Comparison of ENCODE assay signal across 8 cellular contexts in the genomic region with DNA sequence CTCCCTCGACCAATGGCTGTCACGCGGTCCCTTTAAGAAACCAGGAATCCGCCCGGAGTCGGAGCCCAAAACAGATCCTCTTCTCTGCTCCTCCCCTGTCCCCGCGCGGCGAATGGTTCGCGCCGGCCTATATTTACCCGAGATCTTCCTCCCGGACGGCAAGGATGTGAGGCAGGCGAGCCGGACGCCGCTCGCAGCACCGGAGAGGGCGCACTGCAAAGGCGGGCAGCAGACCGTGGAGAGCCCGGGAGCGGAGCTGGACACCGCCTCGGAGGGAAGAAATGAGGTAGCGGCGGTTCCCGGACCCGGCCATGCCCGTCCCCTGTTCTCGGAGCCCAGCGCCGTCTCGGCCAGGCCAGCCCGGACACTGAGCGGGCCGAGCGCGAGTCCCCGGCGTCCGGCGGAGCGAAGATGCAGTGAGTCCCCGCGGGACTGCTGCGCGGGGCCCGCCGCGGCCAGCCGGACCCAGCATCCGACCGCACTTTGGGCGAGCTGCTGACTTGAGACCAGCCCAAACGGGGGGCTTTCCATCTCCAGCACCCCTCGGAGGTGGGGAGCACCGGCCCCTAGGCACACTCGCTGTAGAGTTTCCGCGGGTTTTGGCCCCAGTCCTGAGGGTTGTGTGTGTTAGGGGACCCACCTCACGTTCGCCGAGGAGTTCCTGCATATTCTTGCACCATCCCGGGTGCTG. TPM values are rescaled to one million over a fixed set of nuclear protein-coding genes. Genes with fewer than 3 reads are reported as not detected.
DNase-seq lines count a peak whose midpoint lies in the region; ATAC-seq and FAIRE-seq lines count a peak whose summit lies in the region.

A gene with protein sequence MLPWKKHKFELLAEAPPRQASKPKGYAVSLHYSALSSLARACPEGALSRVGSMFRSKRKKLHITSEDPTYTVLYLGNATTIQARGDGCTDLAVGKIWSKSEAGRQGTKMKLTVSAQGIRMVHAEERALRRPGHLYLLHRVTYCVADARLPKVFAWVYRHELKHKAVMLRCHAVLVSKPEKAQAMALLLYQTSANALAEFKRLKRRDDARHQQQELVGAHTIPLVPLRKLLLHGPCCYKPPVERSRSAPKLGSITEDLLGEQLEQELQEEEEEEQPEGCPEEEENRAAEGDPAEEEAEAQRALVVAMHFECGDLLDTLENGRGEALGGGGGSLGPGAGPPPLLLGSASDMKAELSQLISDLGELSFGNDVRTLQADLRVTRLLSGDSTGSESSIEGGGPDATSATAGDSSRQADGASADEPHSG (plus strand): TSS at position 161 of the 691 bp plus-strand sequence. CDS start 944 bp downstream, outside the sequence.

- DNase-seq in NCI-H2196 treated with DMSO at 0.1 percent for 48 hours (lab: John Stamatoyannopoulos, UW; ENCODE audit: unreplicated experiment) (peak; percentile 94), caudate nucleus (lab: John Stamatoyannopoulos, UW) (peak in 59 of 61 donors; percentile 23 to 95 (median 68)), inferior parietal cortex (ENCODE audit: extremely low spot score) (peak; percentile 84), small intestine (peak; percentile 62)
- peak; percentile 61 for DNase-seq in activated CD4-positive, CD25-positive, alpha-beta regulatory T cell treated with anti-CD3 and anti-CD28 coated beads, Interleukin-2, amount 50 U/mL, for 16 hours (ENCODE audit: low read depth, low spot score)

- FAIRE-seq in small intestine (lab: Jason Lieb, UNC) = no peak

- H3K4me3 ChIP-seq in GM08714 (ENCODE audit: low read length) (peak within 1 kb of the TSS; percentile 64; the same call in 1 of the 2 replicates), small intestine (ENCODE audit: low read depth in 1 of 2, low read length in 2 of 2) (peak within 1 kb of the TSS; percentile 54 to 62)

- H3K27ac ChIP-seq in caudate nucleus (ENCODE audit: low read depth, low read length) (no peak within 1 kb of the TSS), small intestine (ENCODE audit: low read depth in 1 of 2, low read length in 1 of 2) (peak within 1 kb of the TSS; percentile 35 to 79)

- no peaks in the 10 kb centered on the region for H3K9me3 ChIP-seq in small intestine (ENCODE audit: control insufficient read depth, low read depth)

- ATAC-seq in HG02885 (IDR thresholded peaks at IDR 0.05; ENCODE audit: poor library complexity, unreplicated experiment) = peak; percentile 52
- no peak for ATAC-seq in GM21526 (IDR thresholded peaks at IDR 0.05; ENCODE audit: low FRiP score, unreplicated experiment)

- H3K27me3 ChIP-seq in small intestine (ENCODE audit: control insufficient read depth in 2 of 2, insufficient read depth in 2 of 2, low read length in 2 of 2) = peaks cover 0 to 4% of the 10 kb centered on the region in 2 donors

- peaks cover 3% of the 10 kb centered on the region in 2 donors for H3K4me1 ChIP-seq in small intestine (ENCODE audit: control insufficient read depth in 2 of 2, insufficient read depth in 1 of 2, low read depth in 1 of 2, low read length in 1 of 2)

- 0% methylated on average over 56 to 69 of the region's 69 CpGs for WGBS in small intestine, 3 donors

- H3K36me3 ChIP-seq in small intestine (ENCODE audit: control insufficient read depth in 2 of 2, insufficient read depth in 2 of 2, low read length in 2 of 2) = no peaks in the 10 kb centered on the region

RNA-seq across cellular contexts. Expression of the gene that starts here (rescaled TPM):
- polyA plus RNA-seq in small intestine = 1 to 10 TPM in 2 of 3 donors, under 1 TPM in 1; 0.45 to 9.8 (median 1.6) TPM
